1 cellular context compared by ENCODE assay signal in the genomic region with DNA sequence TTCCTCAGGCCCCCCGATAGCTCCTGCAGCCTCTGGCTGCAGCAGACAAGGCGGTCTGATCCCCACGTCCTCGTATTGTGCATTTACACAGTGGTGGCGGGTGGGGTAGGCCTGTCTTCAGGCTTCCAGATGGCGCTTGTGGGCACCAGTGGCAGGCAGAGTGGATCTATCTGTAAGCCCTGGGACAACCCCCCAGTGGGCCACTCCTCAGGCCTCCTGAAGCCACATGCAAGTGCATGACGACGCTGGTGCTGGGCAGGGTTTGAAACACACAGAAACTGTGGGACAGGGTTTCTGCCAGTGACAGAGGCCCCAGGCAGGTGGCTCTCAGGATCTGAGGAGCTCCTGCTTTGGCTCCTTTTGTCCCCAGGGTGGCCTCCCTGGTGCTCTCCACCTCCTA.
TF ChIP-seq lines count a peak whose summit lies in the region.

No MANE protein-coding gene starts in this region.

TF ChIP-seq in IMR-90, 13 proteins besides CTCF, POLR2A, EP300 and RAD21:
- TF ChIP-seq, protein P1, sequence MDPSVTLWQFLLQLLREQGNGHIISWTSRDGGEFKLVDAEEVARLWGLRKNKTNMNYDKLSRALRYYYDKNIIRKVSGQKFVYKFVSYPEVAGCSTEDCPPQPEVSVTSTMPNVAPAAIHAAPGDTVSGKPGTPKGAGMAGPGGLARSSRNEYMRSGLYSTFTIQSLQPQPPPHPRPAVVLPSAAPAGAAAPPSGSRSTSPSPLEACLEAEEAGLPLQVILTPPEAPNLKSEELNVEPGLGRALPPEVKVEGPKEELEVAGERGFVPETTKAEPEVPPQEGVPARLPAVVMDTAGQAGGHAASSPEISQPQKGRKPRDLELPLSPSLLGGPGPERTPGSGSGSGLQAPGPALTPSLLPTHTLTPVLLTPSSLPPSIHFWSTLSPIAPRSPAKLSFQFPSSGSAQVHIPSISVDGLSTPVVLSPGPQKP (IDR thresholded peaks at IDR 0.05; ENCODE audit: borderline replicate concordance, low read depth, low read length): no peak
- TF ChIP-seq CEBPB (IDR thresholded peaks at IDR 0.05; ENCODE audit: low read depth, low read length): no peak
- TF ChIP-seq RFX5 (IDR thresholded peaks at IDR 0.05; ENCODE audit: low read depth, low read length): no peak
- TF ChIP-seq SMC3 (IDR thresholded peaks at IDR 0.05; ENCODE audit: low read depth, low read length): no peak
- TF ChIP-seq, protein P2, sequence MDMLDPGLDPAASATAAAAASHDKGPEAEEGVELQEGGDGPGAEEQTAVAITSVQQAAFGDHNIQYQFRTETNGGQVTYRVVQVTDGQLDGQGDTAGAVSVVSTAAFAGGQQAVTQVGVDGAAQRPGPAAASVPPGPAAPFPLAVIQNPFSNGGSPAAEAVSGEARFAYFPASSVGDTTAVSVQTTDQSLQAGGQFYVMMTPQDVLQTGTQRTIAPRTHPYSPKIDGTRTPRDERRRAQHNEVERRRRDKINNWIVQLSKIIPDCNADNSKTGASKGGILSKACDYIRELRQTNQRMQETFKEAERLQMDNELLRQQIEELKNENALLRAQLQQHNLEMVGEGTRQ (IDR thresholded peaks at IDR 0.05; ENCODE audit: low read depth, low read length): no peak
- TF ChIP-seq MAZ (IDR thresholded peaks at IDR 0.05; ENCODE audit: borderline replicate concordance, low read depth, low read length): no peak
- no peak for TF ChIP-seq MAFK (IDR thresholded peaks at IDR 0.05; ENCODE audit: low read depth, low read length)
- TF ChIP-seq CHD1 (IDR thresholded peaks at IDR 0.05; ENCODE audit: low read depth, low read length): no peak
- no peak for TF ChIP-seq FOS (IDR thresholded peaks at IDR 0.05; ENCODE audit: low read depth, low read length)
- TF ChIP-seq RCOR1 (IDR thresholded peaks at IDR 0.05; ENCODE audit: insufficient replicate concordance, low read length): no peak
- no peak for TF ChIP-seq BHLHE40 (IDR thresholded peaks at IDR 0.05; ENCODE audit: low read depth, low read length)
- no peak for TF ChIP-seq NFE2L2 (IDR thresholded peaks at IDR 0.05; ENCODE audit: low read depth, low read length)
- TF ChIP-seq MXI1 (IDR thresholded peaks at IDR 0.05; ENCODE audit: borderline replicate concordance, low read depth, low read length): no peak
